ENCODE assay signal across 1 cellular context in genomic region chr9:14294659-14295058, GRCh38.
TF ChIP-seq lines count a peak whose summit lies in the region.

No MANE protein-coding gene starts in this region.

TF ChIP-seq in GM23338, 12 proteins besides CTCF, POLR2A, EP300 and RAD21 (continued from another document):
- no peak for TF ChIP-seq ZNF462 (CRISPR knock-in tag; IDR thresholded peaks at IDR 0.05)
- no peak for TF ChIP-seq CREB1 (CRISPR knock-in tag; IDR thresholded peaks at IDR 0.05; ENCODE audit: low read depth)
- no peak for TF ChIP-seq EZH2 (IDR thresholded peaks at IDR 0.05; ENCODE audit: low read depth, unreplicated experiment)
- TF ChIP-seq NANOG (IDR thresholded peaks at IDR 0.05; ENCODE audit: borderline replicate concordance) = no peak
- TF ChIP-seq, protein P1, sequence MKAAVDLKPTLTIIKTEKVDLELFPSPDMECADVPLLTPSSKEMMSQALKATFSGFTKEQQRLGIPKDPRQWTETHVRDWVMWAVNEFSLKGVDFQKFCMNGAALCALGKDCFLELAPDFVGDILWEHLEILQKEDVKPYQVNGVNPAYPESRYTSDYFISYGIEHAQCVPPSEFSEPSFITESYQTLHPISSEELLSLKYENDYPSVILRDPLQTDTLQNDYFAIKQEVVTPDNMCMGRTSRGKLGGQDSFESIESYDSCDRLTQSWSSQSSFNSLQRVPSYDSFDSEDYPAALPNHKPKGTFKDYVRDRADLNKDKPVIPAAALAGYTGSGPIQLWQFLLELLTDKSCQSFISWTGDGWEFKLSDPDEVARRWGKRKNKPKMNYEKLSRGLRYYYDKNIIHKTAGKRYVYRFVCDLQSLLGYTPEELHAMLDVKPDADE (IDR thresholded peaks at IDR 0.05) = no peak
- TF ChIP-seq ZNF331 (CRISPR knock-in tag; IDR thresholded peaks at IDR 0.05; ENCODE audit: low read depth) = no peak
- TF ChIP-seq EZH2phosphoT487 (IDR thresholded peaks at IDR 0.05; ENCODE audit: unreplicated experiment) = no peak
- TF ChIP-seq JUNB (IDR thresholded peaks at IDR 0.05; ENCODE audit: unreplicated experiment) = no peak
- no peak for TF ChIP-seq ZNF114 (CRISPR knock-in tag; IDR thresholded peaks at IDR 0.05)
